Comparison of ENCODE assay signal across 10 cellular contexts in the genomic region with DNA sequence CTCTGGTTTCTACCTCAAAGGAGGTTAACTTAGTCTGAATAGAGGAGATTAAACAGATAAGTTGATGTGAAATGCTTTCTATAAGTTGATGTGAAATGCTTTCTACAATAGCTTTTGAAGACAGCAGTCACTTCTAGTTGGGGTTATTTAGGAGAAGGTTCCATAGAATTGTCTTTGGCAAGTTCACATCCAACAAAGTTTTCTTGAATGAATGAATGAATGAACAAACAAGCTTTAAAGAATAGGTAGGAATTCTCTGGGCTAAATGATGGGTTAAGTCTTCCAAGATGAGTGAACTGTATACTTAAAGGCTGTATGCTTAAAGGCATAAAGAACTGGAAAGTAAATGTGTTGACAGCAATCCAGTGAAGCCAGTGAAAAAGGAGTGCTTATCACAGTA. TPM values are rescaled to one million over a fixed set of nuclear protein-coding genes. Genes with fewer than 3 reads are reported as not detected.
DNase-seq lines count a peak whose midpoint lies in the region; ATAC-seq and TF ChIP-seq lines count a peak whose summit lies in the region.
"Had no signal": no experiment of that assay in that cellular context is flagged by ENCODE, and none has a peak within 500 bp of the region (broad histone marks: within the 10 kb centered on the region; RNA-seq: fewer than 3 reads in every experiment).

No MANE protein-coding gene starts in this region.

- no peaks in the 10 kb centered on the region for H3K9me3 Mint-ChIP-seq in activated T-cell treated with anti-CD3 and anti-CD28 coated beads, Interleukin-2, amount 50 U/mL, for 72 hours
- peaks cover 0 to 2% of the 10 kb centered on the region in 2 donors for H3K9me3 Mint-ChIP-seq in stimulated activated naive B cell treated with anti-CD40 and anti-IgM and Interleukin-4, amounts not matched to agents 10 μg/mL and 1 μg/mL and 100 μg/mL, for 72 hours

- TF ChIP-seq CTCF in WI38 (IDR thresholded peaks at IDR 0.05; ENCODE audit: low read depth, low read length) (no peak), fibroblast of mammary gland (conservative IDR thresholded peaks at IDR 0.05; ENCODE audit: control insufficient read depth, insufficient read depth, low read depth, low read length) (no peak), GM13976 (IDR thresholded peaks at IDR 0.05; ENCODE audit: borderline replicate concordance, control extremely low read depth, extremely low read depth, insufficient read depth, missing control alignments) (no peak)

- H3K36me3 Mint-ChIP-seq in activated T-cell treated with anti-CD3 and anti-CD28 coated beads, Interleukin-2, amount 50 U/mL, for 72 hours (ENCODE audit: insufficient read depth in 2 of 2): peaks cover 5 to 10% of the 10 kb centered on the region in 2 donors
- peaks cover 2 to 18% of the 10 kb centered on the region in 2 donors for H3K36me3 Mint-ChIP-seq in stimulated activated naive B cell treated with anti-CD40 and anti-IgM and Interleukin-4, amounts not matched to agents 10 μg/mL and 1 μg/mL and 100 μg/mL, for 72 hours

- in situ Hi-C loops in GM13976 (cut with MboI; ENCODE audit: low sequenced_read_pairs, unreplicated experiment): loop anchor here (25.0 kb wide), 1 partner anchor 311 kb away; a partner anchor contains a TSS

- H3K27ac Mint-ChIP-seq in activated T-cell treated with anti-CD3 and anti-CD28 coated beads, Interleukin-2, amount 50 U/mL, for 72 hours: peak overlapping the region; percentile 91
- no peak overlapping the region for H3K27ac Mint-ChIP-seq in stimulated activated naive B cell treated with anti-CD40 and anti-IgM and Interleukin-4, amounts not matched to agents 10 μg/mL and 1 μg/mL and 100 μg/mL, for 72 hours

- ATAC-seq in activated T-cell treated with anti-CD3 and anti-CD28 coated beads, Interleukin-2, amount 50 U/mL, for 72 hours (replicated peaks in 1 of 2): no peak
- ATAC-seq in stimulated activated naive B cell treated with anti-CD40 and anti-IgM and Interleukin-4, amounts not matched to agents 10 μg/mL and 1 μg/mL and 100 μg/mL, for 72 hours (replicated peaks): no peak

- no peaks in the 10 kb centered on the region for H3K27me3 Mint-ChIP-seq in activated T-cell treated with anti-CD3 and anti-CD28 coated beads, Interleukin-2, amount 50 U/mL, for 72 hours (ENCODE audit: low read depth)
- no peaks in the 10 kb centered on the region for H3K27me3 Mint-ChIP-seq in stimulated activated naive B cell treated with anti-CD40 and anti-IgM and Interleukin-4, amounts not matched to agents 10 μg/mL and 1 μg/mL and 100 μg/mL, for 72 hours

- H3K4me3 ChIP-seq in WI38 (ENCODE audit: low read depth, low read length): peak overlapping the region; percentile 91
- peak overlapping the region; percentile 82 for H3K4me3 ChIP-seq in fibroblast of mammary gland (ENCODE audit: control insufficient read depth, low read depth, low read length)

- DNase-seq in activated T-cell treated with anti-CD3 and anti-CD28 coated beads, Interleukin-2, amount 50 U/mL, for 72 hours: no peak
- no peak for DNase-seq in activated T-cell treated with anti-CD3 and anti-CD28 coated beads, Interleukin-2, amount 50 U/mL, for 1 hour
- DNase-seq in fibroblast of mammary gland (ENCODE audit: low read depth): no peak
- no peak for DNase-seq in stimulated activated naive B cell treated with anti-CD40 and anti-IgM and Interleukin-4, amounts not matched to agents 10 μg/mL and 1 μg/mL and 100 μg/mL, for 72 hours
- DNase-seq in DMS53 (lab: John Stamatoyannopoulos, UW): no peak
- no peak for DNase-seq in Ammon's horn (ENCODE audit: low spot score)
- no peak for DNase-seq in GM13976 (ENCODE audit: low spot score)
- DNase-seq: effector CD4-positive, alpha-beta T cell; NCI-H2171 had no signal

- peaks cover 57% of the 10 kb centered on the region for H3K4me1 Mint-ChIP-seq in activated T-cell treated with anti-CD3 and anti-CD28 coated beads, Interleukin-2, amount 50 U/mL, for 72 hours (ENCODE audit: low read depth)
- peaks cover 16 to 34% of the 10 kb centered on the region in 2 donors for H3K4me1 Mint-ChIP-seq in stimulated activated naive B cell treated with anti-CD40 and anti-IgM and Interleukin-4, amounts not matched to agents 10 μg/mL and 1 μg/mL and 100 μg/mL, for 72 hours

- peak overlapping the region; percentile 96 for H3K4me3 Mint-ChIP-seq in activated T-cell treated with anti-CD3 and anti-CD28 coated beads, Interleukin-2, amount 50 U/mL, for 72 hours
- peak overlapping the region; percentile 90 to 95 for H3K4me3 Mint-ChIP-seq in stimulated activated naive B cell treated with anti-CD40 and anti-IgM and Interleukin-4, amounts not matched to agents 10 μg/mL and 1 μg/mL and 100 μg/mL, for 72 hours

RNA-seq across cellular contexts. Expression of a gene that starts 1.9 kb away (rescaled TPM):
- 10 to 100 TPM; 49.1 to 49.7 TPM for total RNA-seq in activated T-cell treated with anti-CD3 and anti-CD28 coated beads, Interleukin-2, amount 50 U/mL, for 72 hours

RNA-seq across cellular contexts. Expression of a gene that starts 18.5 kb away (rescaled TPM):
- 10 to 100 TPM; 22.7 to 32.1 TPM for total RNA-seq in activated T-cell treated with anti-CD3 and anti-CD28 coated beads, Interleukin-2, amount 50 U/mL, for 72 hours
